In genomic region chr10:112815238-112816032, GRCh38 we compare ENCODE assay signal across 10 cellular contexts.
A peak's percentile ranks its signal among the peaks of the same experiment; 100 is the strongest.
DNase-seq lines count a peak whose midpoint lies in the region.
"Had no signal": no experiment of that assay in that cellular context is flagged by ENCODE, and none has a peak within 500 bp of the region (broad histone marks: within the 10 kb centered on the region; RNA-seq: fewer than 3 reads in every experiment).

No MANE protein-coding gene starts in this region.

- no peak overlapping the region for H3K9ac ChIP-seq in skeletal muscle satellite cell (ENCODE audit: low read depth, low read length)

- no peaks in the 10 kb centered on the region for H3K9me3 ChIP-seq in skeletal muscle satellite cell (replicated peaks; ENCODE audit: low read length)
- H3K9me3 ChIP-seq: adrenal gland had no signal

- H3K36me3 ChIP-seq in skeletal muscle satellite cell (ENCODE audit: insufficient read depth, low read length): no peaks in the 10 kb centered on the region
- H3K36me3 ChIP-seq: adrenal gland had no signal

- no peaks in the 10 kb centered on the region for H3K27me3 ChIP-seq in skeletal muscle satellite cell (ENCODE audit: control insufficient read depth, insufficient read depth, low read length)
- H3K27me3 ChIP-seq: adrenal gland had no signal

- peak overlapping the region; percentile 40 for H3K4me2 ChIP-seq in skeletal muscle satellite cell (ENCODE audit: low read length)

- peaks cover 33% of the 10 kb centered on the region for H3K4me1 ChIP-seq in skeletal muscle satellite cell (ENCODE audit: control insufficient read depth, insufficient read depth, low read length)

- peak; percentile 4 for DNase-seq in NCI-H2029 treated with DMSO at 0.1 percent for 48 hours (lab: John Stamatoyannopoulos, UW)
- DNase-seq in NCI-H2029 (lab: John Stamatoyannopoulos, UW): no peak
- DNase-seq in SK-N-DZ (ENCODE audit: low spot score): peak; percentile 38
- DNase-seq in glomerular visceral epithelial cell (ENCODE audit: extremely low spot score): peak; percentile 50
- DNase-seq in ecto neural progenitor cell (ENCODE audit: low spot score): no peak
- no peak for DNase-seq in NCI-H1105 (lab: John Stamatoyannopoulos, UW)
- no peak for DNase-seq in anterior cingulate cortex (lab: John Stamatoyannopoulos, UW)
- DNase-seq: T-helper 17 cell had no signal

- H3K4me3 ChIP-seq in skeletal muscle satellite cell (ENCODE audit: low read length): no peak overlapping the region
- H3K4me3 ChIP-seq: adrenal gland had no signal

Comparison
In these comparisons a context has a peak if more than half of its experiments do, and no peak if none do; other contexts are left out.
1. DNase-seq: peak in NCI-H2029 treated with DMSO at 0.1 percent for 48 hours (single experiment), SK-N-DZ (single experiment) and glomerular visceral epithelial cell (single experiment); none in NCI-H2029 (single experiment), ecto neural progenitor cell (single experiment), NCI-H1105 (single experiment) and anterior cingulate cortex (0 of 58).